18 cellular contexts compared by ENCODE assay signal in the genomic region with DNA sequence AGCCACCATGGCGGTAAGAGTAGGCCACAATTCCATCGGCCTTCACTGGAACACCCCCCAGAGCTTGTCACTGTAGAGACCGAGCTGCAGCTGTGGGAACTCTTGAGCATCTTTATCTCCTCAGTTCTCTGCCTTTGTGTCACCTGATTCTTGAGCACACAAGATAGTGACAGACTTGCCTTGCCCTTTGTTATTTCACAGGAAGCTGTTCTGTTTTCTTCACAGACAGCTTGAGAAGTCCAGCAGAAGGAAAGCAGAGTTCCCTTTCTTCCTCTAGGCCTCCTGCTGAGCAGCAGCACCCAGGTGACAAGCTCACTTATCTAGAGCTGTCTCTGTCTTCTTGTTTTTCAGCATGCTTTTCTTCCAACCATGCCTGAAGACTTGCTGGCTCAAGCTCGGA. TPM values are rescaled to one million over a fixed set of nuclear protein-coding genes. Genes with fewer than 3 reads are reported as not detected.
DNase-seq lines count a peak whose midpoint lies in the region; ATAC-seq and TF ChIP-seq lines count a peak whose summit lies in the region.
"Had no signal": no experiment of that assay in that cellular context is flagged by ENCODE, and none has a peak within 500 bp of the region (broad histone marks: within the 10 kb centered on the region; RNA-seq: fewer than 3 reads in every experiment).

No MANE protein-coding gene starts in this region.

- peak overlapping the region; percentile 29 for H3K27ac ChIP-seq in HUES48 (ENCODE audit: low read depth, low read length)
- H3K27ac ChIP-seq in osteoblast (ENCODE audit: low read depth, low read length) = no peak overlapping the region

- CTCF ChIA-PET in activated naive CD4-positive, alpha-beta T cell treated with anti-CD3 and anti-CD28 coated beads, Interleukin-2, amount 10 ng/mL, durations not matched to agents 7 days and 5 days (lab: Charles Lee) = no interaction called here

- H3K9me3 ChIP-seq in HUES48 (ENCODE audit: control insufficient read depth, insufficient read depth, low read length) = no peaks in the 10 kb centered on the region
- H3K9me3 ChIP-seq in osteoblast (ENCODE audit: low read depth, low read length) = no peaks in the 10 kb centered on the region

- H3K36me3 Mint-ChIP-seq in activated naive CD4-positive, alpha-beta T cell treated with anti-CD3 and anti-CD28 coated beads, Interleukin-2, amount 10 ng/mL, durations not matched to agents 7 days and 5 days = peaks cover 84% of the 10 kb centered on the region
- H3K36me3 Mint-ChIP-seq in activated naive CD8-positive, alpha-beta T cell treated with anti-CD3 and anti-CD28 coated beads, Interleukin-2, amount 50 U/mL, for 24 hours (ENCODE audit: low read depth) = peaks cover 77% of the 10 kb centered on the region

- no peak overlapping the region for H3K4me3 ChIP-seq in HUES48 (ENCODE audit: low read depth, low read length)
- H3K4me3 ChIP-seq in osteoblast (ENCODE audit: insufficient read depth, low read length) = no peak overlapping the region
- H3K4me3 ChIP-seq: GM12878, GM23338 had no signal

- ATAC-seq in activated naive CD8-positive, alpha-beta T cell treated with anti-CD3 and anti-CD28 coated beads, Interleukin-2, amount 50 U/mL, for 24 hours = no peak
- no peak for ATAC-seq in HG02973 (IDR thresholded peaks at IDR 0.05; ENCODE audit: unreplicated experiment)
- ATAC-seq: GM12878, GM23338, HepG2 had no signal

- H3K27me3 Mint-ChIP-seq in activated naive CD4-positive, alpha-beta T cell treated with anti-CD3 and anti-CD28 coated beads, Interleukin-2, amount 10 ng/mL, durations not matched to agents 7 days and 5 days = no peaks in the 10 kb centered on the region
- no peaks in the 10 kb centered on the region for H3K27me3 Mint-ChIP-seq in activated naive CD8-positive, alpha-beta T cell treated with anti-CD3 and anti-CD28 coated beads, Interleukin-2, amount 50 U/mL, for 24 hours
- H3K27me3 Mint-ChIP-seq: B cell; CD4-positive, alpha-beta T cell had no signal

- no peak for DNase-seq in activated naive CD4-positive, alpha-beta T cell treated with anti-CD3 and anti-CD28 coated beads, Interleukin-2, amount 10 ng/mL, durations not matched to agents 7 days and 5 days
- DNase-seq in activated naive CD4-positive, alpha-beta T cell treated with Interleukin-2 at 50 U/mL for 16 hours = no peak
- DNase-seq in activated naive CD8-positive, alpha-beta T cell treated with anti-CD3 and anti-CD28 coated beads, Interleukin-2, amount 50 U/mL, for 24 hours = no peak
- DNase-seq in osteoblast (ENCODE audit: insufficient read length, low spot score, missing footprints) = peak; percentile 34
- DNase-seq in Ammon's horn (ENCODE audit: low spot score) = no peak
- DNase-seq in NCI-H2029 (lab: John Stamatoyannopoulos, UW) = no peak
- DNase-seq: ACHN, C1 segment of cervical spinal cord, Calu3, DMS 273 treated with DMSO at 0.1 percent for 48 hours, H7 had no signal

- H3K4me2 ChIP-seq in osteoblast (ENCODE audit: insufficient read depth, low read length) = no peak overlapping the region
- H3K4me2 ChIP-seq: GM23338 had no signal

- 0 out of 2 replicates have a peak, but pooled peaks cover 8% of the 10 kb centered on the region for H3K4me1 ChIP-seq in HUES48 (ENCODE audit: control insufficient read depth, insufficient read depth, low read length)
- H3K4me1 ChIP-seq in osteoblast (ENCODE audit: insufficient read depth, low read length) = no peaks in the 10 kb centered on the region

- H3K27ac Mint-ChIP-seq in activated naive CD4-positive, alpha-beta T cell treated with anti-CD3 and anti-CD28 coated beads, Interleukin-2, amount 10 ng/mL, durations not matched to agents 7 days and 5 days = peak overlapping the region; percentile 40
- H3K27ac Mint-ChIP-seq in activated naive CD8-positive, alpha-beta T cell treated with anti-CD3 and anti-CD28 coated beads, Interleukin-2, amount 50 U/mL, for 24 hours = peak overlapping the region; percentile 22
- H3K27ac Mint-ChIP-seq: B cell; CD4-positive, alpha-beta T cell; GM23338 had no signal

- no peak overlapping the region for H3K9ac ChIP-seq in HUES48 (ENCODE audit: low read depth, low read length)

- H3K36me3 ChIP-seq in HUES48 (ENCODE audit: control insufficient read depth, insufficient read depth, low read length) = peaks cover 91% of the 10 kb centered on the region
- peaks cover 95% of the 10 kb centered on the region for H3K36me3 ChIP-seq in osteoblast (ENCODE audit: insufficient read depth, low read length)

- peaks cover 2% of the 10 kb centered on the region for H4K20me1 ChIP-seq in osteoblast (ENCODE audit: insufficient read depth, low read length)

- no peak overlapping the region for H3K4me3 Mint-ChIP-seq in activated naive CD4-positive, alpha-beta T cell treated with anti-CD3 and anti-CD28 coated beads, Interleukin-2, amount 10 ng/mL, durations not matched to agents 7 days and 5 days
- no peak overlapping the region for H3K4me3 Mint-ChIP-seq in activated naive CD8-positive, alpha-beta T cell treated with anti-CD3 and anti-CD28 coated beads, Interleukin-2, amount 50 U/mL, for 24 hours
- H3K4me3 Mint-ChIP-seq: B cell; CD4-positive, alpha-beta T cell; GM23338 had no signal

- H3K79me2 ChIP-seq in osteoblast (ENCODE audit: insufficient read depth, low read length) = no peaks in the 10 kb centered on the region

- H2AFZ ChIP-seq in osteoblast (ENCODE audit: low read length) = no peak overlapping the region
- H2AFZ ChIP-seq: GM23338 had no signal

- no peaks in the 10 kb centered on the region for H3K9me3 Mint-ChIP-seq in activated naive CD4-positive, alpha-beta T cell treated with anti-CD3 and anti-CD28 coated beads, Interleukin-2, amount 10 ng/mL, durations not matched to agents 7 days and 5 days
- no peaks in the 10 kb centered on the region for H3K9me3 Mint-ChIP-seq in activated naive CD8-positive, alpha-beta T cell treated with anti-CD3 and anti-CD28 coated beads, Interleukin-2, amount 50 U/mL, for 24 hours
- H3K9me3 Mint-ChIP-seq: CD4-positive, alpha-beta T cell; GM23338 had no signal

- H3K4me1 Mint-ChIP-seq in activated naive CD4-positive, alpha-beta T cell treated with anti-CD3 and anti-CD28 coated beads, Interleukin-2, amount 10 ng/mL, durations not matched to agents 7 days and 5 days = no peaks in the 10 kb centered on the region
- H3K4me1 Mint-ChIP-seq in activated naive CD8-positive, alpha-beta T cell treated with anti-CD3 and anti-CD28 coated beads, Interleukin-2, amount 50 U/mL, for 24 hours = no peaks in the 10 kb centered on the region
- H3K4me1 Mint-ChIP-seq: B cell had no signal

- H3K27me3 ChIP-seq in HUES48 (ENCODE audit: control insufficient read depth, insufficient read depth, low read length) = no peaks in the 10 kb centered on the region
- H3K27me3 ChIP-seq in osteoblast (ENCODE audit: insufficient read depth, low read length) = no peaks in the 10 kb centered on the region

- no peak for TF ChIP-seq CTCF in osteoblast (IDR thresholded peaks at IDR 0.05; ENCODE audit: extremely low read depth, low read depth, low read length)

RNA-seq across cellular contexts. Expression of a gene that starts 38.4 kb away (rescaled TPM):
- 19.5 and 25.9 TPM in 2 replicates for total RNA-seq in osteoblast
